8 cellular contexts compared by ENCODE assay signal in genomic region chrY:7274410-7274913, GRCh38.
DNase-seq lines count a peak whose midpoint lies in the region; ATAC-seq and TF ChIP-seq lines count a peak whose summit lies in the region.

No MANE protein-coding gene starts in this region.

- peak overlapping the region in 1 of 2 donors; percentile 94 for H3K27ac Mint-ChIP-seq in natural killer cell treated with Interleukin-12 subunit alpha and Interleukin-12 subunit beta and Interleukin-15 and Interleukin-18, amount 100 ng/mL, for 72 hours

- H3K27me3 ChIP-seq in body of pancreas, result no peaks in the 10 kb centered on the region

- TF ChIP-seq CTCF in body of pancreas (IDR thresholded peaks at IDR 0.05), result no peak

- H3K4me1 Mint-ChIP-seq in natural killer cell treated with Interleukin-12 subunit alpha and Interleukin-12 subunit beta and Interleukin-15 and Interleukin-18, amount 100 ng/mL, for 72 hours (ENCODE audit: low read depth in 2 of 2), result peaks cover 0 to 22% of the 10 kb centered on the region in 2 donors

- H3K9me3 ChIP-seq in body of pancreas, result no peaks in the 10 kb centered on the region

- 1% methylated on average over 15 of the region's 48 CpGs; no CpG with 5 or more reads in 1 of the 2 donors for WGBS in body of pancreas, 2 donors

- peaks cover 10% of the 10 kb centered on the region for H3K36me3 Mint-ChIP-seq in natural killer cell treated with Interleukin-12 subunit alpha and Interleukin-12 subunit beta and Interleukin-15 and Interleukin-18, amount 100 ng/mL, for 72 hours

- ATAC-seq in GM19035 (IDR thresholded peaks at IDR 0.05; ENCODE audit: unreplicated experiment) (peak; percentile 23), HG03196 (IDR thresholded peaks at IDR 0.05; ENCODE audit: unreplicated experiment) (peak; percentile 13), body of pancreas (peak; percentile 21), GM18873 (IDR thresholded peaks at IDR 0.05; ENCODE audit: low FRiP score, unreplicated experiment) (no peak)
- ATAC-seq in natural killer cell treated with Interleukin-12 subunit alpha and Interleukin-12 subunit beta and Interleukin-15 and Interleukin-18, amount 100 ng/mL, for 72 hours, result no peak

- H3K4me3 ChIP-seq in body of pancreas, result peak overlapping the region in 1 of 2 donors; percentile 52

- H3K9me3 Mint-ChIP-seq in natural killer cell treated with Interleukin-12 subunit alpha and Interleukin-12 subunit beta and Interleukin-15 and Interleukin-18, amount 100 ng/mL, for 72 hours, result no peaks in the 10 kb centered on the region

- peak overlapping the region; percentile 100 for H3K4me3 Mint-ChIP-seq in natural killer cell treated with Interleukin-12 subunit alpha and Interleukin-12 subunit beta and Interleukin-15 and Interleukin-18, amount 100 ng/mL, for 72 hours

- intact Hi-C loops in body of pancreas (cut with DNase I), result no loop called here

- H3K4me1 ChIP-seq in body of pancreas, result peaks cover 12% of the 10 kb centered on the region

- peak overlapping the region in 2 of 4 donors; percentile 77 to 85 for H3K27ac ChIP-seq in body of pancreas

- H3K36me3 ChIP-seq in body of pancreas (replicated peaks in 1 of 2; ENCODE audit: insufficient read depth in 1 of 2, low read depth in 2 of 2), result no peaks in the 10 kb centered on the region

- H3K27me3 Mint-ChIP-seq in natural killer cell treated with Interleukin-12 subunit alpha and Interleukin-12 subunit beta and Interleukin-15 and Interleukin-18, amount 100 ng/mL, for 72 hours, result no peaks in the 10 kb centered on the region

- peak in 2 of 4 donors; percentile 12 to 20 for DNase-seq in body of pancreas
- DNase-seq in natural killer cell treated with Interleukin-12 subunit alpha and Interleukin-12 subunit beta and Interleukin-15 and Interleukin-18, amount 100 ng/mL, for 72 hours (ENCODE audit: low spot score), result no peak
- DNase-seq in mucosa of gallbladder (ENCODE audit: low spot score), result no peak
- no peak for DNase-seq in DMS153 (lab: John Stamatoyannopoulos, UW)
- no peak for DNase-seq in T1000 (lab: John Stamatoyannopoulos, UW)

- no peak for TF ChIP-seq POLR2A in body of pancreas (IDR thresholded peaks at IDR 0.05)

Comparison
In these comparisons a context has a peak if more than half of its experiments do, and no peak if none do; other contexts are left out.
1. ATAC-seq: peak in GM19035 (single experiment), HG03196 (single experiment) and body of pancreas (single experiment); none in natural killer cell treated with Interleukin-12 subunit alpha and Interleukin-12 subunit beta and Interleukin-15 and Interleukin-18, amount 100 ng/mL, for 72 hours (0 of 2) and GM18873 (single experiment).